8 cellular contexts compared by ENCODE assay signal in genomic region chr7:158394936-158395335, GRCh38.
A peak's percentile ranks its signal among the peaks of the same experiment; 100 is the strongest.
DNase-seq lines count a peak whose midpoint lies in the region; ATAC-seq and TF ChIP-seq lines count a peak whose summit lies in the region.

No MANE protein-coding gene starts in this region.

- peak; percentile 56 for TF ChIP-seq CTCF in RWPE1 (conservative IDR thresholded peaks at IDR 0.05; ENCODE audit: low read depth)
- peak; percentile 40 for TF ChIP-seq CTCF in coronary artery (IDR thresholded peaks at IDR 0.05)
- peak; percentile 25 for TF ChIP-seq CTCF in retinal pigment epithelial cell (conservative IDR thresholded peaks at IDR 0.05; ENCODE audit: low read depth, low read length)

- H3K27ac ChIP-seq in RWPE1 (no peak overlapping the region), coronary artery (no peak overlapping the region)

- H3K4me3 ChIP-seq in coronary artery (no peak overlapping the region), retinal pigment epithelial cell (ENCODE audit: low read length) (no peak overlapping the region)

- POLR2A ChIA-PET in RWPE1 (lab: Yijun Ruan, JAX; ENCODE audit: low non-redundant PET): no interaction called here

- peak; percentile 16 for DNase-seq in NCI-H2029 (lab: John Stamatoyannopoulos, UW)
- DNase-seq in NCI-H2029 treated with DMSO at 0.1 percent for 48 hours (lab: John Stamatoyannopoulos, UW): no peak
- peak; percentile 27 for DNase-seq in RWPE1 (ENCODE audit: low spot score)
- no peak for DNase-seq in coronary artery (ENCODE audit: low spot score)
- DNase-seq in retinal pigment epithelial cell (ENCODE audit: low read depth): no peak
- no peak for DNase-seq in NCI-H524 treated with DMSO at 0.1 percent for 48 hours (lab: John Stamatoyannopoulos, UW)
- no peak for DNase-seq in OCI-M2 (lab: John Stamatoyannopoulos, UW; ENCODE audit: unreplicated experiment)

- ATAC-seq in GM18907 (IDR thresholded peaks at IDR 0.05; ENCODE audit: unreplicated experiment): no peak

- CTCF ChIA-PET in RWPE1 (lab: Yijun Ruan, JAX): no interaction called here

Comparison
In these comparisons a context has a peak if more than half of its experiments do, and no peak if none do; other contexts are left out.
1. DNase-seq: peak in NCI-H2029 (single experiment) and RWPE1 (single experiment); none in NCI-H2029 treated with DMSO at 0.1 percent for 48 hours (single experiment), coronary artery (single experiment), retinal pigment epithelial cell (single experiment), NCI-H524 treated with DMSO at 0.1 percent for 48 hours (single experiment) and OCI-M2 (single experiment).
2. Peak in every context shown above with its lines, with median percentiles within 50 percentile points of each other: CTCF ChIP-seq.